ENCODE assay signal across 1 cellular context in the genomic region with DNA sequence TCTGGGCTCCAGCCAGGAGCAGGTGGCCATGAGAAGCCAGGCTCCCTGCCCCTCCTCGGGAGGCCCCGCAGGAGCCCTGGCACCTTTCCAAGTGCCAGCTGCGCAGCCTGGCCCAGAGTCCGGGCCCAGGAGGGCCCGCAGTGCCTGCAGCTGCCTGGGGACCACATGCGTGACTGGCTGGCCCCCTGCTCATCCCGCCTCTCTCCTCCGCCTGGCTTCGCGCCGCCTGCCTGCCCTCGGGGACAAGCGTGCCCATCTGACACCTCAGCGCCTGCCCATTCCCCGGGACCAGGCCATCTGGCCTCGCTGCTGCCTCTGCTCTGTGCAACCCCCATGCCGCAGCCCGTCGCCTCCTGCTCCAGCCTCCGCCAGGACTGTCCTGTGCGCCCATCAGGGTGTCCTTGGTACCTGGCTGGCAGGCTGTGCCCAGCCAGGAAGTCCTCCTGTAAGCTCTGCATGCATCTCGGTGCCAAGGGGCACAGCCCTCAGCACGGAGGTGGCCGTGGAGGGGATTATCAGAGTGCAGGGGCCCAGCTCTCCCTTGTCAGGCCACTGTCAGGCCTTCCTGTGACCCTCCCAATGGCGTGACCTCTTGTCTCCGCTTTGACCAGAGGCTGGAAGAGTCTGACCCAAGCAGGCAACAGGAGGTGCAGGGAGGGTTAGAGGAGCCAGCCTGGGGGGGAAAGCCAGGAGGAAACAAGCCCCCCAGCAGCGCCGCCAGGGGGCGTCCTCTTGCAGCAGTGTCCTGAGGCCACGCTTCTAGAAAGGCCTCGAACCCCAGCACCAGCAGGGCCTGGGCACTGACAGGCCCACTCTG.
A peak's percentile ranks its signal among the peaks of the same experiment; 100 is the strongest.
TF ChIP-seq lines count a peak whose summit lies in the region.

No MANE protein-coding gene starts in this region.

TF ChIP-seq in HepG2, 621 proteins besides CTCF, POLR2A, EP300 and RAD21 (continued from another document):
- TF ChIP-seq, protein P1, sequence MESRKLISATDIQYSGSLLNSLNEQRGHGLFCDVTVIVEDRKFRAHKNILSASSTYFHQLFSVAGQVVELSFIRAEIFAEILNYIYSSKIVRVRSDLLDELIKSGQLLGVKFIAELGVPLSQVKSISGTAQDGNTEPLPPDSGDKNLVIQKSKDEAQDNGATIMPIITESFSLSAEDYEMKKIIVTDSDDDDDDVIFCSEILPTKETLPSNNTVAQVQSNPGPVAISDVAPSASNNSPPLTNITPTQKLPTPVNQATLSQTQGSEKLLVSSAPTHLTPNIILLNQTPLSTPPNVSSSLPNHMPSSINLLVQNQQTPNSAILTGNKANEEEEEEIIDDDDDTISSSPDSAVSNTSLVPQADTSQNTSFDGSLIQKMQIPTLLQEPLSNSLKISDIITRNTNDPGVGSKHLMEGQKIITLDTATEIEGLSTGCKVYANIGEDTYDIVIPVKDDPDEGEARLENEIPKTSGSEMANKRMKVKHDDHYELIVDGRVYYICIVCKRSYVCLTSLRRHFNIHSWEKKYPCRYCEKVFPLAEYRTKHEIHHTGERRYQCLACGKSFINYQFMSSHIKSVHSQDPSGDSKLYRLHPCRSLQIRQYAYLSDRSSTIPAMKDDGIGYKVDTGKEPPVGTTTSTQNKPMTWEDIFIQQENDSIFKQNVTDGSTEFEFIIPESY (CRISPR knock-in tag; IDR thresholded peaks at IDR 0.05): peak; percentile 38; the same call in 1 of the 2 replicates
- TF ChIP-seq XRCC5 (optimal IDR thresholded peaks at IDR 0.05; ENCODE audit: low read length) (peak; percentile 48), ZNF556 (CRISPR knock-in tag; IDR thresholded peaks at IDR 0.05; ENCODE audit: borderline replicate concordance) (no peak), AGO2 (optimal IDR thresholded peaks at IDR 0.05; ENCODE audit: low read depth, low read length) (peak; percentile 81), HMGA1 (CRISPR knock-in tag; conservative IDR thresholded peaks at IDR 0.05) (no peak), CBX5 (CRISPR knock-in tag; IDR thresholded peaks at IDR 0.05; ENCODE audit: borderline replicate concordance) (no peak), ZNF75D (CRISPR knock-in tag; IDR thresholded peaks at IDR 0.05; ENCODE audit: borderline replicate concordance) (no peak)
- TF ChIP-seq, protein P2, sequence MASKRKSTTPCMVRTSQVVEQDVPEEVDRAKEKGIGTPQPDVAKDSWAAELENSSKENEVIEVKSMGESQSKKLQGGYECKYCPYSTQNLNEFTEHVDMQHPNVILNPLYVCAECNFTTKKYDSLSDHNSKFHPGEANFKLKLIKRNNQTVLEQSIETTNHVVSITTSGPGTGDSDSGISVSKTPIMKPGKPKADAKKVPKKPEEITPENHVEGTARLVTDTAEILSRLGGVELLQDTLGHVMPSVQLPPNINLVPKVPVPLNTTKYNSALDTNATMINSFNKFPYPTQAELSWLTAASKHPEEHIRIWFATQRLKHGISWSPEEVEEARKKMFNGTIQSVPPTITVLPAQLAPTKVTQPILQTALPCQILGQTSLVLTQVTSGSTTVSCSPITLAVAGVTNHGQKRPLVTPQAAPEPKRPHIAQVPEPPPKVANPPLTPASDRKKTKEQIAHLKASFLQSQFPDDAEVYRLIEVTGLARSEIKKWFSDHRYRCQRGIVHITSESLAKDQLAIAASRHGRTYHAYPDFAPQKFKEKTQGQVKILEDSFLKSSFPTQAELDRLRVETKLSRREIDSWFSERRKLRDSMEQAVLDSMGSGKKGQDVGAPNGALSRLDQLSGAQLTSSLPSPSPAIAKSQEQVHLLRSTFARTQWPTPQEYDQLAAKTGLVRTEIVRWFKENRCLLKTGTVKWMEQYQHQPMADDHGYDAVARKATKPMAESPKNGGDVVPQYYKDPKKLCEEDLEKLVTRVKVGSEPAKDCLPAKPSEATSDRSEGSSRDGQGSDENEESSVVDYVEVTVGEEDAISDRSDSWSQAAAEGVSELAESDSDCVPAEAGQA (IDR thresholded peaks at IDR 0.05; ENCODE audit: low read depth): no peak
- TF ChIP-seq, protein P2 (CRISPR knock-in tag; IDR thresholded peaks at IDR 0.05; ENCODE audit: borderline replicate concordance): no peak
TF ChIP-seq in HepG2: peak in this region for 8.
